18 cellular contexts compared by ENCODE assay signal in genomic region chr12:79682593-79682992, GRCh38.
"Had no signal": no experiment of that assay in that cellular context is flagged by ENCODE, and none has a peak within 500 bp of the region (broad histone marks: within the 10 kb centered on the region; RNA-seq: fewer than 3 reads in every experiment).

No MANE protein-coding gene starts in this region.

- DNase-seq: activated CD4-positive, alpha-beta T cell treated with anti-CD3 and anti-CD28 coated beads, Interleukin-2, amount 10 ng/mL, durations not matched to agents 7 days and 5 days; activated CD8-positive, alpha-beta memory T cell treated with anti-CD3 and anti-CD28 coated beads for 24 hours; activated gamma-delta T cell treated with Interleukin-2 at 50 U/mL for 16 hours; amygdala; body of pancreas; kidney; left lung; naive B cell; stimulated activated CD4-positive, alpha-beta T cell treated with anti-CD3 and anti-CD28 coated beads, Interleukin-4, amount 100 ng/mL, for 1 hour; stimulated activated naive CD4-positive, alpha-beta T cell; substantia nigra; uterus had no signal

- FAIRE-seq: kidney had no signal

- ATAC-seq: body of pancreas, left lung had no signal

- H3K27ac ChIP-seq: body of pancreas, coronary artery, esophagus muscularis mucosa, hepatocyte, left lung, tibial nerve, uterus had no signal

- H2AFZ ChIP-seq: hepatocyte had no signal

- H3K9me3 ChIP-seq: body of pancreas, esophagus muscularis mucosa, left lung, tibial nerve, uterus had no signal

- H3K27me3 ChIP-seq: body of pancreas, esophagus muscularis mucosa, hepatocyte, left lung, tibial nerve, uterus had no signal

- H3K4me2 ChIP-seq: hepatocyte had no signal

- H3K9me3 Mint-ChIP-seq: activated CD4-positive, alpha-beta T cell treated with anti-CD3 and anti-CD28 coated beads, Interleukin-2, amount 10 ng/mL, durations not matched to agents 7 days and 5 days; central memory CD8-positive, alpha-beta T cell; naive B cell had no signal

- H3K27ac Mint-ChIP-seq: activated CD4-positive, alpha-beta T cell treated with anti-CD3 and anti-CD28 coated beads, Interleukin-2, amount 10 ng/mL, durations not matched to agents 7 days and 5 days; activated naive CD8-positive, alpha-beta T cell had no signal

- H3K27me3 Mint-ChIP-seq: naive B cell had no signal

- H3K4me3 Mint-ChIP-seq: activated CD4-positive, alpha-beta T cell treated with anti-CD3 and anti-CD28 coated beads, Interleukin-2, amount 10 ng/mL, durations not matched to agents 7 days and 5 days; activated naive CD8-positive, alpha-beta T cell; central memory CD8-positive, alpha-beta T cell had no signal

- H3K36me3 ChIP-seq: esophagus muscularis mucosa, left lung, tibial nerve, uterus had no signal

- H3K4me1 Mint-ChIP-seq: activated CD4-positive, alpha-beta T cell treated with anti-CD3 and anti-CD28 coated beads, Interleukin-2, amount 10 ng/mL, durations not matched to agents 7 days and 5 days; central memory CD8-positive, alpha-beta T cell had no signal

- H3K36me3 Mint-ChIP-seq: activated naive CD8-positive, alpha-beta T cell; naive B cell had no signal

- H3K4me3 ChIP-seq: body of pancreas, coronary artery, esophagus muscularis mucosa, hepatocyte, left lung, tibial nerve, uterus had no signal
